In genomic region chr12:6312529-6313325, GRCh38 we compare ENCODE assay signal across 8 cellular contexts.
DNase-seq lines count a peak whose midpoint lies in the region; ATAC-seq and TF ChIP-seq lines count a peak whose summit lies in the region.

No MANE protein-coding gene starts in this region.

- peaks cover 2 to 5% of the 10 kb centered on the region in 2 donors for H3K4me1 Mint-ChIP-seq in effector memory CD8-positive, alpha-beta T cell (ENCODE audit: low read depth in 2 of 2)

- no peak overlapping the region for H3K4me3 Mint-ChIP-seq in effector memory CD8-positive, alpha-beta T cell

- TF ChIP-seq CTCF in AG10803 (conservative IDR thresholded peaks at IDR 0.05; ENCODE audit: low read length), result no peak

- no peaks in the 10 kb centered on the region for H3K9me3 Mint-ChIP-seq in effector memory CD8-positive, alpha-beta T cell

- H3K27ac Mint-ChIP-seq in effector memory CD8-positive, alpha-beta T cell, result no peak overlapping the region

- no peak overlapping the region for H3K4me3 ChIP-seq in AG10803 (ENCODE audit: low read length)
- no peak overlapping the region for H3K4me3 ChIP-seq in skin epidermis

- peaks cover 7 to 26% of the 10 kb centered on the region in 2 donors for H3K27me3 Mint-ChIP-seq in effector memory CD8-positive, alpha-beta T cell

- H3K27ac ChIP-seq in skin epidermis, result peak overlapping the region in 18 of 21 experiments; percentile 49 to 90 (median 76)

- ATAC-seq in GM18907 (IDR thresholded peaks at IDR 0.05; ENCODE audit: unreplicated experiment), result peak; percentile 67
- peak; percentile 74 for ATAC-seq in HG03432 (IDR thresholded peaks at IDR 0.05; ENCODE audit: unreplicated experiment)
- peak; percentile 51 for ATAC-seq in effector memory CD8-positive, alpha-beta T cell (replicated peaks)

- H3K36me3 Mint-ChIP-seq in effector memory CD8-positive, alpha-beta T cell (ENCODE audit: insufficient read depth), result peaks cover 3% of the 10 kb centered on the region

- DNase-seq in AG10803 (ENCODE audit: low read depth) (peak; percentile 61), DMS79 (lab: John Stamatoyannopoulos, UW) (no peak)
- no peak for DNase-seq in effector memory CD8-positive, alpha-beta T cell
- no peak for DNase-seq in stimulated activated CD4-positive, alpha-beta T cell treated with anti-CD3 and anti-CD28 coated beads, Interleukin-15, amount 100 ng/mL, for 24 hours
- DNase-seq in stimulated activated CD4-positive, alpha-beta T cell treated with anti-CD3 and anti-CD28 coated beads, Interleukin-4, amount 100 ng/mL, for 4 hours, result no peak
